Comparison of ENCODE assay signal across 31 cellular contexts in the genomic region with DNA sequence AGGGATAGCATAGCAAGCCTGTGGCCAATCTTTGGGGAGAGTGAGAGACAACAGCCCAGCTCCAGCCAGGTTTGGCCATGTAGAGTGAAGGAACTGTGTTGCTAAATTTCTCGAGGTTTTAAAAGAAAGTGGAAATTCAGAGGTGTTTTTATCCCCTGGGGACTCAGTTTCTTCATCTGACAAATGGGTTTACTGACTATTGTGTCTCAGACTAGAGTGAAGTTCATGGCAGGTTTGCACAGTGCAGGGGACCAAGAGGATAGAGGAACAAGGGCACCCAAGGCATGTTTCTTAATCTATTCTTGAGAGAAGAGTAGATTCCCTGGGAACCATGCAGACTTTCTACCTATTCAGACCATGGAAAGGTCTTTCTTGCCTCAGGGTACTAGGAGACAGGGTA.
"Had no signal": no experiment of that assay in that cellular context is flagged by ENCODE, and none has a peak within 500 bp of the region (broad histone marks: within the 10 kb centered on the region; RNA-seq: fewer than 3 reads in every experiment).

No MANE protein-coding gene starts in this region.

- H3K4me1 ChIP-seq: neural progenitor cell, parathyroid adenoma, psoas muscle, suprapubic skin, thyroid gland, tibial nerve, upper lobe of left lung, vagina had no signal

- H3K27me3 ChIP-seq: neural progenitor cell, ovary, suprapubic skin, thyroid gland, tibial nerve, upper lobe of left lung, vagina had no signal

- DNase-seq: naive thymus-derived CD4-positive, alpha-beta T cell; natural killer cell; occipital lobe; ovary; posterior cingulate gyrus; psoas muscle; right cardiac atrium; spleen; stimulated activated CD4-positive, alpha-beta T cell treated with anti-CD3 and anti-CD28 coated beads, Interleukin-12 subunit alpha, Interleukin-12 subunit beta, amount 100 ng/mL, for 4 hours; stimulated activated CD4-positive, alpha-beta T cell treated with anti-CD3 and anti-CD28 coated beads, Interleukin-1b, Interleukin-23, amount 100 ng/mL, for 48 hours; stimulated activated CD4-positive, alpha-beta T cell treated with anti-CD3 and anti-CD28 coated beads, Interleukin-4, amount 100 ng/mL, for 1 hour; stimulated activated CD4-positive, alpha-beta T cell treated with anti-CD3 and anti-CD28 coated beads, Interleukin-4, amount 100 ng/mL, for 4 hours; stimulated activated CD8-positive, alpha-beta memory T cell treated with anti-CD3 and anti-CD28 coated beads, Interleukin-4, amount 100 ng/mL, for 48 hours; stimulated activated naive CD4-positive, alpha-beta T cell; stimulated activated naive CD8-positive, alpha-beta T cell treated with anti-CD3 and anti-CD28 coated beads, Interleukin-15, amount 100 ng/mL, for 72 hours; stimulated activated naive CD8-positive, alpha-beta T cell treated with anti-CD3 and anti-CD28 coated beads, Interleukin-15, Interleukin-2, amounts not matched to agents 100 U/mL and 50 U/mL, for 24 hours; substantia nigra; thyroid gland; trophoblast cell; upper lobe of left lung had no signal

- FAIRE-seq: urothelium cell line had no signal

- ATAC-seq: naive thymus-derived CD4-positive, alpha-beta T cell; natural killer cell; psoas muscle; right cardiac atrium; sciatic nerve; stimulated activated memory B cell treated with anti-CD40 and anti-IgM and Interleukin-4, amounts not matched to agents 10 μg/mL and 1 μg/mL and 100 μg/mL, for 72 hours; stimulated activated naive CD8-positive, alpha-beta T cell treated with anti-CD3 and anti-CD28 coated beads, Interleukin-15, amount 100 ng/mL, for 72 hours; stimulated activated naive CD8-positive, alpha-beta T cell treated with anti-CD3 and anti-CD28 coated beads, Interleukin-15, Interleukin-2, amounts not matched to agents 100 U/mL and 50 U/mL, for 24 hours had no signal

- H3K4me2 ChIP-seq: neural progenitor cell, smooth muscle cell had no signal

- H3K27ac ChIP-seq: neural progenitor cell, ovary, parathyroid adenoma, psoas muscle, skin epidermis, spleen, suprapubic skin, thoracic aorta, thyroid gland, tibial nerve, upper lobe of left lung, vagina had no signal

- H3K9me3 ChIP-seq: ovary, psoas muscle, spleen, suprapubic skin, thoracic aorta, thyroid gland, tibial nerve, upper lobe of left lung, vagina had no signal

- H3K79me2 ChIP-seq: parathyroid adenoma had no signal

- H3K36me3 ChIP-seq: neural progenitor cell, ovary, spleen, suprapubic skin, thoracic aorta, thyroid gland, tibial nerve, upper lobe of left lung, vagina had no signal

- H2AFZ ChIP-seq: neural progenitor cell, parathyroid adenoma had no signal

- H3K4me3 ChIP-seq: neural progenitor cell, ovary, psoas muscle, skin epidermis, smooth muscle cell, spleen, suprapubic skin, thoracic aorta, thyroid gland, tibial nerve, upper lobe of left lung, vagina had no signal

- H3K9ac ChIP-seq: neural progenitor cell, parathyroid adenoma had no signal
